In the genomic region with DNA sequence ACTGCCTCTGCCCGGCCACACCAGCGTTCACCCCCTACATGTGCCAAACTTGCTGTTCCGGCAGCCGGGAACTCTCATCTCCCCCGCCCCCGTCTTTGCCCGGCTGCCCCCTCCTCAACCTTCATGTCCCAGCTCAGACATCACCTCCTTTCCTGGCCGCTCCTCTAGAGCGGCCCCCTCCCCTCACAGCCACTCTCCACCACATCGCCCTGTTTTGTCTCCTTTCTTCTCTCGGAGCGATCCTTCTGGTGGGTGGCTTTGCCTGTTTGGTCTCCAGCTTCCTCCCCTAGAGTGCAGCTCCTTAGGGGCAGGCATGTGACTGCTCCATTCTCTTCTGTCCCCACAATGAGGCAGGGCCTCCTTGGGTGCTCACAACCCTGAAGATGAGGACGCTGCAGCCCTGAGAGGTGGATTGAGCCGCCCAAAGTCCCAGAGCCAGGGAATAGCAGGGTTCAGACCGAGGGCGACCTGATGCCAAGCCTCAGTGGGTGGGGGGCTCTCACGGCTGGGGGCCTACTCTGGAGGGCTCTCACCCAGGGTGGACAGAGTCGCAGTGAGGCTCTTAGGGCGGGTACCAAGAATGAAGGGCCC, we compare ENCODE assay signal across 8 cellular contexts. TPM values are rescaled to one million over a fixed set of nuclear protein-coding genes. Genes with fewer than 3 reads are reported as not detected.
DNase-seq lines count a peak whose midpoint lies in the region; ATAC-seq, FAIRE-seq and TF ChIP-seq lines count a peak whose summit lies in the region.

No MANE protein-coding gene starts in this region.

- H3K27me3 ChIP-seq in HepG2 (ENCODE audit: control insufficient read depth in 1 of 2, insufficient read depth in 2 of 2, low read length in 2 of 2) (no peaks in the 10 kb centered on the region), tibial artery (no peaks in the 10 kb centered on the region)

- no peaks in the 10 kb centered on the region for H3K36me3 ChIP-seq in HepG2 (replicated peaks in 1 of 2; ENCODE audit: control insufficient read depth in 1 of 2, insufficient read depth in 2 of 2, low read length in 2 of 2)
- peaks cover 0 to 14% (median 7%) of the 10 kb centered on the region in 3 donors for H3K36me3 ChIP-seq in tibial artery

- no TSS peak for BruUV-seq in HepG2 (replicated peaks; lab: Mats Ljungman, UMichigan)

- peaks cover 16% of the 10 kb centered on the region for H3K79me2 ChIP-seq in HepG2 (ENCODE audit: insufficient read depth, low read length)

- POLR2A ChIA-PET in HepG2 (lab: Yijun Ruan, JAX) = interaction anchor here (1.5 to 4.3 kb wide), 4 partner anchors 12 to 83 kb away, joined by 3 to 28 read pairs (median 8); no protein-coding TSS in a partner anchor

- H3K9me3 Mint-ChIP-seq in activated T-cell treated with anti-CD3 and anti-CD28 coated beads, Interleukin-2, amount 50 U/mL, for 24 hours = no peaks in the 10 kb centered on the region
- no peaks in the 10 kb centered on the region for H3K9me3 Mint-ChIP-seq in activated naive CD8-positive, alpha-beta T cell treated with anti-CD3 and anti-CD28 coated beads, Interleukin-2, amount 50 U/mL, for 24 hours

- CTCF ChIA-PET in HepG2 (lab: Yijun Ruan, JAX; ENCODE audit: low intra/inter-chr PET ratio, low total read pairs) = interaction anchor here (1.3 to 2.1 kb wide), 3 partner anchors 33 to 80 kb away, joined by 5 to 7 read pairs (median 6); no protein-coding TSS in a partner anchor

- TF ChIP-seq CTCF in HepG2 (CRISPR knock-in tag; IDR thresholded peaks at IDR 0.05) (no peak), tibial artery (IDR thresholded peaks at IDR 0.05) (no peak)

- TF ChIP-seq EP300 in HepG2 (IDR thresholded peaks at IDR 0.05; ENCODE audit: low read depth in 2 of 2, low read length in 2 of 2) (no peak), HepG2 (CRISPR knock-in tag; IDR thresholded peaks at IDR 0.05; ENCODE audit: borderline replicate concordance) (no peak)

- H3K4me1 ChIP-seq in HepG2 (ENCODE audit: insufficient read depth, low read length) (peaks cover 94% of the 10 kb centered on the region), tibial artery (peaks cover 5 to 100% (median 95%) of the 10 kb centered on the region in 4 donors)

- peak overlapping the region; percentile 84 for H3K4me3 Mint-ChIP-seq in activated T-cell treated with anti-CD3 and anti-CD28 coated beads, Interleukin-2, amount 50 U/mL, for 24 hours
- peak overlapping the region; percentile 82 for H3K4me3 Mint-ChIP-seq in activated naive CD8-positive, alpha-beta T cell treated with anti-CD3 and anti-CD28 coated beads, Interleukin-2, amount 50 U/mL, for 24 hours

- no peaks in the 10 kb centered on the region for H3K27me3 Mint-ChIP-seq in activated T-cell treated with anti-CD3 and anti-CD28 coated beads, Interleukin-2, amount 50 U/mL, for 24 hours
- no peaks in the 10 kb centered on the region for H3K27me3 Mint-ChIP-seq in activated naive CD8-positive, alpha-beta T cell treated with anti-CD3 and anti-CD28 coated beads, Interleukin-2, amount 50 U/mL, for 24 hours

- peak overlapping the region; percentile 12 for H3K27ac ChIP-seq in HepG2 (ENCODE audit: extremely low read length, insufficient read depth, low read length)
- peak overlapping the region; percentile 95 to 96 for H3K27ac ChIP-seq in tibial artery

- H3K4me3 ChIP-seq in HepG2 (replicated peaks in 1 of 3; ENCODE audit: insufficient read depth in 1 of 3, low read depth in 2 of 3, low read length in 3 of 3) (peak overlapping the region; percentile 62 to 78 (median 69)), tibial artery (peak overlapping the region; percentile 43 to 44)

- H3K9ac ChIP-seq in HepG2 (ENCODE audit: insufficient read depth, low read depth, low read length) = peak overlapping the region; percentile 66

- H4K20me1 ChIP-seq in HepG2 (ENCODE audit: insufficient read depth, low read length) = peaks cover 3% of the 10 kb centered on the region; the same call in 1 of the 2 replicates

- no peak for ATAC-seq in activated naive CD8-positive, alpha-beta T cell treated with anti-CD3 and anti-CD28 coated beads, Interleukin-2, amount 50 U/mL, for 24 hours
- ATAC-seq in HepG2 (no peak), HG02938 (IDR thresholded peaks at IDR 0.05; ENCODE audit: unreplicated experiment) (no peak)

- H3K36me3 Mint-ChIP-seq in activated T-cell treated with anti-CD3 and anti-CD28 coated beads, Interleukin-2, amount 50 U/mL, for 24 hours (ENCODE audit: low read depth) = peaks cover 67% of the 10 kb centered on the region
- H3K36me3 Mint-ChIP-seq in activated naive CD8-positive, alpha-beta T cell treated with anti-CD3 and anti-CD28 coated beads, Interleukin-2, amount 50 U/mL, for 24 hours (ENCODE audit: low read depth) = peaks cover 24% of the 10 kb centered on the region

- FAIRE-seq in HepG2 (lab: Jason Lieb, UNC) = no peak

- no peak for TF ChIP-seq RAD21 in HepG2 (CRISPR knock-in tag; IDR thresholded peaks at IDR 0.05)

- H3K9me3 ChIP-seq in HepG2 (ENCODE audit: low read length) (no peaks in the 10 kb centered on the region), tibial artery (no peaks in the 10 kb centered on the region)

- H3K27ac Mint-ChIP-seq in activated T-cell treated with anti-CD3 and anti-CD28 coated beads, Interleukin-2, amount 50 U/mL, for 24 hours = peak overlapping the region; percentile 98
- H3K27ac Mint-ChIP-seq in activated naive CD8-positive, alpha-beta T cell treated with anti-CD3 and anti-CD28 coated beads, Interleukin-2, amount 50 U/mL, for 24 hours = peak overlapping the region; percentile 94

- H3K4me2 ChIP-seq in HepG2 (ENCODE audit: low read depth, low read length) = peak overlapping the region; percentile 93

- H3K4me1 Mint-ChIP-seq in activated T-cell treated with anti-CD3 and anti-CD28 coated beads, Interleukin-2, amount 50 U/mL, for 24 hours (ENCODE audit: low read depth) = peaks cover 92% of the 10 kb centered on the region
- peaks cover 96% of the 10 kb centered on the region for H3K4me1 Mint-ChIP-seq in activated naive CD8-positive, alpha-beta T cell treated with anti-CD3 and anti-CD28 coated beads, Interleukin-2, amount 50 U/mL, for 24 hours

- in situ Hi-C loops in HepG2 (cut with HindIII; ENCODE audit: extremely low pct_ligation_motif_present, low pct_unique_long_range_greater_than_20kb) = no loop called here

- intact Hi-C loops in HepG2 (cut with micrococcal nuclease; ENCODE audit: unreplicated experiment) = loop anchor here (5.0 kb wide), 1 partner anchor 68 kb away; no protein-coding TSS in a partner anchor
- intact Hi-C loops in tibial artery (cut with DNase I; ENCODE audit: low total_unique reads) = no loop called here

- no peak overlapping the region for H2AFZ ChIP-seq in HepG2 (ENCODE audit: low read length)

- no peak for TF ChIP-seq POLR2A in HepG2 (IDR thresholded peaks at IDR 0.05; ENCODE audit: insufficient read depth in 1 of 2, low read depth in 2 of 2, low read length in 2 of 2)

- WGBS in HepG2 (ENCODE audit: low lambda C conversion rate) = 14% methylated on average over 16 of the region's 19 CpGs

- no peak for DNase-seq in activated T-cell treated with anti-CD3 and anti-CD28 coated beads, Interleukin-2, amount 50 U/mL, for 24 hours
- DNase-seq in activated T-cell treated with anti-CD3 and anti-CD28 coated beads for 4 hours (no peak), HepG2 (ENCODE audit: low spot score) (no peak), tibial artery (no peak), COR-L47 (lab: John Stamatoyannopoulos, UW) (no peak), DMS153 (lab: John Stamatoyannopoulos, UW) (no peak)
- no peak for DNase-seq in activated naive CD8-positive, alpha-beta T cell treated with anti-CD3 and anti-CD28 coated beads, Interleukin-2, amount 50 U/mL, for 24 hours

TF ChIP-seq in HepG2, 621 proteins besides CTCF, POLR2A, EP300 and RAD21:
- TF ChIP-seq KLF9 (CRISPR knock-in tag; IDR thresholded peaks at IDR 0.05; ENCODE audit: low read depth) = no peak
- 0 out of 2 replicates have a peak, but pooled peaks have one; percentile 13 for TF ChIP-seq MYC (CRISPR knock-in tag; IDR thresholded peaks at IDR 0.05; ENCODE audit: borderline replicate concordance)
- 0 out of 2 replicates have a peak, but pooled peaks have one; percentile 17 for TF ChIP-seq ZNF441 (CRISPR knock-in tag; IDR thresholded peaks at IDR 0.05; ENCODE audit: borderline replicate concordance)
- TF ChIP-seq SMAD1 (CRISPR knock-in tag; IDR thresholded peaks at IDR 0.05; ENCODE audit: borderline replicate concordance, low read depth) = 0 out of 2 replicates have a peak, but pooled peaks have one; percentile 8

RNA-seq across cellular contexts. Expression of a gene that starts 44.9 kb away (rescaled TPM):
- total RNA-seq in HepG2 (2016; rRNA removed; fragmentation: Illumina TruSeq; extraction: Trizol) = 11.1 and 21.2 TPM in 2 replicates
- total RNA-seq in HepG2 (2016; cell fraction: cytosol; rRNA removed; fragmentation: Illumina TruSeq; extraction: Trizol; ENCODE audit: low read depth) = 3.1 and 4.6 TPM in 2 replicates
- 8.0 and 21.1 TPM in 2 replicates for total RNA-seq in HepG2 (2016; cell fraction: insoluble cytoplasmic fraction; rRNA removed; fragmentation: Illumina TruSeq; extraction: Trizol)
- 5.2 and 6.6 TPM in 2 replicates for total RNA-seq in HepG2 (2016; cell fraction: membrane; rRNA removed; fragmentation: Illumina TruSeq; extraction: Trizol)
- total RNA-seq in HepG2 (2016; cell fraction: nucleus; rRNA removed; fragmentation: Illumina TruSeq; extraction: Trizol) = 18.9 and 25.8 TPM in 2 replicates
- polyA plus RNA-seq in HepG2 (2011; rRNA removed) = 13.5 and 17.0 TPM in 2 replicates
- 7.9 and 8.8 TPM in 2 replicates for polyA plus RNA-seq in HepG2 (2011; cell fraction: cytosol; rRNA removed)
- polyA plus RNA-seq in HepG2 (2011; cell fraction: nucleus; rRNA removed) = 20.3 and 20.8 TPM in 2 replicates
- 23.5 and 24.3 TPM in 2 replicates for polyA plus RNA-seq in HepG2 (2012)
- polyA plus RNA-seq in HepG2 (2016; cell fraction: cytosol; fragmentation: Illumina TruSeq; extraction: Trizol; ENCODE audit: low read depth) = 1.8 TPM in 2 replicates
- polyA plus RNA-seq in HepG2 (2016; cell fraction: insoluble cytoplasmic fraction; fragmentation: Illumina TruSeq; extraction: Trizol; ENCODE audit: low read depth) = 8.3 and 10.9 TPM in 2 replicates
- 2.8 and 3.4 TPM in 2 replicates for polyA plus RNA-seq in HepG2 (2016; cell fraction: membrane; fragmentation: Illumina TruSeq; extraction: Trizol; ENCODE audit: low read depth)
- polyA plus RNA-seq in HepG2 (2016; cell fraction: nucleus; fragmentation: Illumina TruSeq; extraction: Trizol; ENCODE audit: insufficient read depth, low read depth) = 36.4 and 38.3 TPM in 2 replicates
- polyA minus RNA-seq in HepG2 (2011; rRNA and poly(A)+ RNA removed; ENCODE audit: low replicate concordance) = 34.0 and 41.6 TPM in 2 replicates
- polyA minus RNA-seq in HepG2 (2011; cell fraction: cytosol; rRNA and poly(A)+ RNA removed) = 9.9 and 11.8 TPM in 2 replicates
- polyA minus RNA-seq in HepG2 (2011; cell fraction: nucleus; rRNA and poly(A)+ RNA removed) = 11.3 and 11.4 TPM in 2 replicates
